In the genomic region with DNA sequence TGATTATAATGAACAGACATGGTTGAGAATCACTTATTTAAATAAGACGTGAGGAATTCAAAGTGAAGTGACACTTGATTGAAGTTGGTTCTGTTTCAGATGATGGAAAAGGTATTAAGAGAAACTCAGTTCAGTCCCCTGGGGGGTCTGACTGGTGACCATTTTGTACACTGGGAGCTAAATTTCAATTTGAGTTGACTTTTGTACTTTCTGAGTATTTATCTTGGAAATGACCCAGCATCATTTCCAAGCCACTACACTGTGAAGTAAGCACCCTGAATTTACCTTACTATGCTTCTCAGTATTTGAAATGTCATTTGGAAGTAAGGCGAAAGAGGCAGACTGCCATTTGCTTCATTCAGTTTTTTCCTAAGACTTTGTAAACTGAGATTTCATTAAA, we compare ENCODE assay signal across 15 cellular contexts.
"Had no signal": no experiment of that assay in that cellular context is flagged by ENCODE, and none has a peak within 500 bp of the region (broad histone marks: within the 10 kb centered on the region; RNA-seq: fewer than 3 reads in every experiment).

No MANE protein-coding gene starts in this region.

- H3K4me3 Mint-ChIP-seq: nephron; stimulated activated naive CD8-positive, alpha-beta T cell treated with anti-CD3 and anti-CD28 coated beads, Interleukin-15, amount 100 ng/mL, for 72 hours had no signal

- H3K27me3 Mint-ChIP-seq: stimulated activated naive CD8-positive, alpha-beta T cell treated with anti-CD3 and anti-CD28 coated beads, Interleukin-15, amount 100 ng/mL, for 72 hours had no signal

- H3K27ac ChIP-seq: gastroesophageal sphincter, heart right ventricle, psoas muscle, upper lobe of left lung had no signal

- FAIRE-seq: colon, endometrium, kidney had no signal

- H3K4me1 Mint-ChIP-seq: nephron had no signal

- ATAC-seq: gastroesophageal sphincter; heart right ventricle; psoas muscle; sciatic nerve; stimulated activated naive CD8-positive, alpha-beta T cell treated with anti-CD3 and anti-CD28 coated beads, Interleukin-15, amount 100 ng/mL, for 72 hours had no signal

- H3K27ac Mint-ChIP-seq: nephron; stimulated activated naive CD8-positive, alpha-beta T cell treated with anti-CD3 and anti-CD28 coated beads, Interleukin-15, amount 100 ng/mL, for 72 hours had no signal

- H3K9me3 Mint-ChIP-seq: stimulated activated naive CD8-positive, alpha-beta T cell treated with anti-CD3 and anti-CD28 coated beads, Interleukin-15, amount 100 ng/mL, for 72 hours had no signal

- H3K4me3 ChIP-seq: gastroesophageal sphincter, heart right ventricle, psoas muscle, upper lobe of left lung had no signal

- H3K4me1 ChIP-seq: gastroesophageal sphincter, psoas muscle had no signal

- H3K27me3 ChIP-seq: gastroesophageal sphincter, heart right ventricle, upper lobe of left lung had no signal

- H3K9me3 ChIP-seq: gastroesophageal sphincter, psoas muscle, upper lobe of left lung had no signal

- DNase-seq: activated CD4-positive, alpha-beta T cell treated with anti-CD3 and anti-CD28 coated beads for 1 hour; activated CD4-positive, alpha-beta T cell treated with anti-CD3 and anti-CD28 coated beads, Interleukin-2, amount 50 U/mL, for 4 hours; heart right ventricle; kidney; mesendoderm; psoas muscle; stimulated activated CD4-positive, alpha-beta T cell treated with anti-CD3 and anti-CD28 coated beads, Interleukin-1b, Interleukin-23, amount 100 ng/mL, for 48 hours; stimulated activated naive CD8-positive, alpha-beta T cell treated with anti-CD3 and anti-CD28 coated beads, Interleukin-15, amount 100 ng/mL, for 72 hours; T-helper 1 cell; upper lobe of left lung had no signal
